ENCODE assay signal across 12 cellular contexts in the genomic region with DNA sequence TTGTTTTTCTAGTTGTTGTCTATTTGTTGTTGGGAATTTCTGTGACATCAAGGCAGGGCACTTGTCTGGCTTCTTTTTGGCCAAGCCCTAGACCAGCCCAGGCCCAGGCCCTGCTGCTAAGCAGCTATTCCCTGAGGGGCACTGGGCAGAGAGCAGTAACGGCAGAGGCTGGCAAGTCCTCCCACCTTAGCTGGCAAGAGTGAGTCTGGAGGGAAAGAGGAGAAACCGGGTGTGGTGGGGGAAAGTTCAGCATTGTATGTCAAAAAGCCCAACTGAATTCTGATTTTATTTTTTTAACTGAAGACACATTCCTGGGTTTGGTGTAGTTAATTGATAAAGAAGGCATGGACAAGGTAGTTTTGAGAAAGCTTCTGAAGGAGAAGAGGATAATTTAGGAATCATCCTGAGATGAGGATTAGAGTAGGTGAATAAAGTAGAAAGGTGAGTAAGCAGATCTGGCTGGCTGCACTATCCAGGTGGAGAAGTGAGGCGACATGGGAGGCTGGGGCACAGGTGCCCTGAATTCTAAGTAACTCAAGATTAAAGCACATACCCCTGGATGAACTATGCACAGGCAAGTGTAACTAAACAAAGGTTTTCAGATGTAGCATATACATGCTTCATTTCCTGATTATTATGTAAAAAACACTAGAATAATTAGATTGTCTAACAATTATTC.
"Had no signal": no experiment of that assay in that cellular context is flagged by ENCODE, and none has a peak within 500 bp of the region (broad histone marks: within the 10 kb centered on the region; RNA-seq: fewer than 3 reads in every experiment).

No MANE protein-coding gene starts in this region.

- ATAC-seq: activated T-cell treated with anti-CD3 and anti-CD28 coated beads, Interleukin-2, amount 50 U/mL, for 4 hours; foreskin keratinocyte; pancreas had no signal

- H3K4me3 Mint-ChIP-seq: activated T-cell treated with anti-CD3 and anti-CD28 coated beads, Interleukin-2, amount 50 U/mL, for 4 hours; naive B cell had no signal

- H3K4me3 ChIP-seq: colonic mucosa, lung, pancreas, sigmoid colon, SJSA1, thyroid gland had no signal

- H3K4me1 ChIP-seq: colonic mucosa, foreskin keratinocyte, pancreas, sigmoid colon, SJSA1, thyroid gland had no signal

- H3K9me3 Mint-ChIP-seq: activated T-cell treated with anti-CD3 and anti-CD28 coated beads, Interleukin-2, amount 50 U/mL, for 4 hours; naive B cell had no signal

- H3K9me3 ChIP-seq: colonic mucosa, pancreas, sigmoid colon, SJSA1, thyroid gland had no signal

- H3K27me3 Mint-ChIP-seq: naive B cell had no signal

- H3K36me3 ChIP-seq: colonic mucosa, SJSA1 had no signal

- DNase-seq: activated CD4-positive, alpha-beta T cell treated with anti-CD3 and anti-CD28 coated beads, Interleukin-2, amount 50 U/mL, for 48 hours; activated T-cell treated with anti-CD3 and anti-CD28 coated beads, Interleukin-2, amount 50 U/mL, for 4 hours; colonic mucosa; effector CD8-positive, alpha-beta T cell; foreskin keratinocyte; naive B cell; pancreas; sigmoid colon; stimulated activated CD4-positive, alpha-beta T cell treated with anti-CD3 and anti-CD28 coated beads, Interleukin-1b, Interleukin-23, amount 100 ng/mL, for 48 hours; thyroid gland had no signal

- H3K27me3 ChIP-seq: colonic mucosa, foreskin keratinocyte, pancreas, sigmoid colon, SJSA1, thyroid gland had no signal

- H3K27ac ChIP-seq: colonic mucosa, foreskin keratinocyte, pancreas, sigmoid colon, SJSA1, thyroid gland had no signal
